ENCODE assay signal across 2 cellular contexts in the genomic region with DNA sequence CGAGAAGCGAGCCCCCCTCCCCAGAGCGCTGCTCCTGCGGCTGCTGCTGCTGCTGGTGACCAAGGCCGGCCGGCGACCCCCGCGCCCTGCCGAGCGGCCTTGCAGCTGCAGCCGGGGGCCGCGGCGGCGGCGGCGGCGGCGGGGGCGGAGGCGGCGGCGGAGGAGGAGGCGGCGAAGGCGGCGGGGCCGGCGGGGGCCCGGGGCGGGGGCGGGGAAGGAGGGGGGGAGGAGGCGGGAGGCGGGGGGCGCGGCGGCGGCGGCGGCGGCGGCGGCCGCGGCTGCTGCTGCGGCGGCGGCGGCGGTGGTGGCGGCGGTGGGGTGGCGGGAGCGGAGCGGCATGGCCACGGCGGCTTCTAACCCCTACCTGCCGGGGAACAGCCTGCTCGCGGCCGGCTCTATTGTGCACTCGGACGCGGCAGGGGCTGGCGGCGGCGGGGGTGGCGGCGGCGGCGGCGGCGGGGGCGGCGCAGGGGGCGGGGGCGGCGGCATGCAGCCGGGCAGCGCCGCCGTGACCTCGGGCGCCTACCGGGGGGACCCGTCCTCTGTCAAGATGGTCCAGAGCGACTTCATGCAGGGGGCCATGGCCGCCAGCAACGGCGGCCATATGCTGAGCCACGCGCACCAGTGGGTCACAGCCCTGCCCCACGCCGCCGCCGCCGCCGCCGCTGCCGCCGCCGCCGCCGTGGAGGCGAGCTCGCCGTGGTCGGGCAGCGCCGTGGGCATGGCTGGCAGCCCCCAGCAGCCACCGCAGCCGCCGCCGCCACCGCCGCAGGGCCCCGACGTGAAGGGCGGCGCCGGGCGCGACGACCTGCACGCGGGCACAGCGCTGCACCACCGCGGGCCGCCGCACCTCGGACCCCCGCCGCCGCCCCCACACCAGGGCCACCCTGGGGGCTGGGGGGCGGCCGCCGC.
TF ChIP-seq lines count a peak whose summit lies in the region.

No MANE protein-coding gene starts in this region.

TF ChIP-seq in HEK293, 187 proteins besides CTCF, POLR2A, EP300 and RAD21:
- TF ChIP-seq, protein P1, sequence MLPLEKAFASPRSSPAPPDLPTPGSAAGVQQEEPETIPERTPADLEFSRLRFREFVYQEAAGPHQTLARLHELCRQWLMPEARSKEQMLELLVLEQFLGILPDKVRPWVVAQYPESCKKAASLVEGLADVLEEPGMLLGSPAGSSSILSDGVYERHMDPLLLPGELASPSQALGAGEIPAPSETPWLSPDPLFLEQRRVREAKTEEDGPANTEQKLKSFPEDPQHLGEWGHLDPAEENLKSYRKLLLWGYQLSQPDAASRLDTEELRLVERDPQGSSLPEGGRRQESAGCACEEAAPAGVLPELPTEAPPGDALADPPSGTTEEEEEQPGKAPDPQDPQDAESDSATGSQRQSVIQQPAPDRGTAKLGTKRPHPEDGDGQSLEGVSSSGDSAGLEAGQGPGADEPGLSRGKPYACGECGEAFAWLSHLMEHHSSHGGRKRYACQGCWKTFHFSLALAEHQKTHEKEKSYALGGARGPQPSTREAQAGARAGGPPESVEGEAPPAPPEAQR (tag by site-specific recombination; IDR thresholded peaks at IDR 0.05) = no peak
- TF ChIP-seq, protein P2, sequence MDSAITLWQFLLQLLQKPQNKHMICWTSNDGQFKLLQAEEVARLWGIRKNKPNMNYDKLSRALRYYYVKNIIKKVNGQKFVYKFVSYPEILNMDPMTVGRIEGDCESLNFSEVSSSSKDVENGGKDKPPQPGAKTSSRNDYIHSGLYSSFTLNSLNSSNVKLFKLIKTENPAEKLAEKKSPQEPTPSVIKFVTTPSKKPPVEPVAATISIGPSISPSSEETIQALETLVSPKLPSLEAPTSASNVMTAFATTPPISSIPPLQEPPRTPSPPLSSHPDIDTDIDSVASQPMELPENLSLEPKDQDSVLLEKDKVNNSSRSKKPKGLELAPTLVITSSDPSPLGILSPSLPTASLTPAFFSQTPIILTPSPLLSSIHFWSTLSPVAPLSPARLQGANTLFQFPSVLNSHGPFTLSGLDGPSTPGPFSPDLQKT (IDR thresholded peaks at IDR 0.05; ENCODE audit: borderline replicate concordance, low read depth, low read length) = no peak
- TF ChIP-seq ZNF501 (tag by site-specific recombination; IDR thresholded peaks at IDR 0.05) = no peak
- TF ChIP-seq ZNF423 (tag by site-specific recombination; IDR thresholded peaks at IDR 0.05) = no peak
- TF ChIP-seq ZNF610 (tag by site-specific recombination; IDR thresholded peaks at IDR 0.05; ENCODE audit: borderline replicate concordance) = no peak
- no peak for TF ChIP-seq ZNF621 (tag by site-specific recombination; IDR thresholded peaks at IDR 0.05)
- no peak for TF ChIP-seq ZNF266 (tag by site-specific recombination; IDR thresholded peaks at IDR 0.05; ENCODE audit: low read depth)
- TF ChIP-seq, protein P3, sequence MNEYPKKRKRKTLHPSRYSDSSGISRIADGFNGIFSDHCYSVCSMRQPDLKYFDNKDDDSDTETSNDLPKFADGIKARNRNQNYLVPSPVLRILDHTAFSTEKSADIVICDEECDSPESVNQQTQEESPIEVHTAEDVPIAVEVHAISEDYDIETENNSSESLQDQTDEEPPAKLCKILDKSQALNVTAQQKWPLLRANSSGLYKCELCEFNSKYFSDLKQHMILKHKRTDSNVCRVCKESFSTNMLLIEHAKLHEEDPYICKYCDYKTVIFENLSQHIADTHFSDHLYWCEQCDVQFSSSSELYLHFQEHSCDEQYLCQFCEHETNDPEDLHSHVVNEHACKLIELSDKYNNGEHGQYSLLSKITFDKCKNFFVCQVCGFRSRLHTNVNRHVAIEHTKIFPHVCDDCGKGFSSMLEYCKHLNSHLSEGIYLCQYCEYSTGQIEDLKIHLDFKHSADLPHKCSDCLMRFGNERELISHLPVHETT (tag by site-specific recombination; IDR thresholded peaks at IDR 0.05) = no peak
- no peak for TF ChIP-seq WT1 (tag by site-specific recombination; IDR thresholded peaks at IDR 0.05)
- TF ChIP-seq KLF9 (tag by site-specific recombination; IDR thresholded peaks at IDR 0.05; ENCODE audit: low read depth) = no peak
- TF ChIP-seq, protein P4, sequence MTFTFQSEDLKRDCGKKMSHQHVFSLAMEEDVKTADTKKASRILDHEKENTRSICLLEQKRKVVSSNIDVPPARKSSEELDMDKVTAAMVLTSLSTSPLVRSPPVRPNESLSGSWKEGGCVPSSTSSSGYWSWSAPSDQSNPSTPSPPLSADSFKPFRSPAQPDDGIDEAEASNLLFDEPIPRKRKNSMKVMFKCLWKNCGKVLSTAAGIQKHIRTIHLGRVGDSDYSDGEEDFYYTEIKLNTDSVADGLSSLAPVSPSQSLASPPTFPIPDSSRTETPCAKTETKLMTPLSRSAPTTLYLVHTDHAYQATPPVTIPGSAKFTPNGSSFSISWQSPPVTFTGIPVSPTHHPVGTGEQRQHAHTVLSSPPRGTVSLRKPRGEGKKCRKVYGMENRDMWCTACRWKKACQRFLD (tag by site-specific recombination; IDR thresholded peaks at IDR 0.05) = no peak
- TF ChIP-seq KLF8 (tag by site-specific recombination; IDR thresholded peaks at IDR 0.05) = no peak
- no peak for TF ChIP-seq GLIS1 (tag by site-specific recombination; IDR thresholded peaks at IDR 0.05)
- TF ChIP-seq ZNF747 (tag by site-specific recombination; IDR thresholded peaks at IDR 0.05) = no peak
- TF ChIP-seq HOXC10 (CRISPR knock-in tag; IDR thresholded peaks at IDR 0.05) = no peak
- TF ChIP-seq, protein P5, sequence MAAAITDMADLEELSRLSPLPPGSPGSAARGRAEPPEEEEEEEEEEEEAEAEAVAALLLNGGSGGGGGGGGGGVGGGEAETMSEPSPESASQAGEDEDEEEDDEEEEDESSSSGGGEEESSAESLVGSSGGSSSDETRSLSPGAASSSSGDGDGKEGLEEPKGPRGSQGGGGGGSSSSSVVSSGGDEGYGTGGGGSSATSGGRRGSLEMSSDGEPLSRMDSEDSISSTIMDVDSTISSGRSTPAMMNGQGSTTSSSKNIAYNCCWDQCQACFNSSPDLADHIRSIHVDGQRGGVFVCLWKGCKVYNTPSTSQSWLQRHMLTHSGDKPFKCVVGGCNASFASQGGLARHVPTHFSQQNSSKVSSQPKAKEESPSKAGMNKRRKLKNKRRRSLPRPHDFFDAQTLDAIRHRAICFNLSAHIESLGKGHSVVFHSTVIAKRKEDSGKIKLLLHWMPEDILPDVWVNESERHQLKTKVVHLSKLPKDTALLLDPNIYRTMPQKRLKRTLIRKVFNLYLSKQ (tag by site-specific recombination; IDR thresholded peaks at IDR 0.05; ENCODE audit: borderline replicate concordance) = no peak
- TF ChIP-seq KLF16 (tag by site-specific recombination; IDR thresholded peaks at IDR 0.05) = no peak

TF ChIP-seq in H1, 55 proteins besides CTCF, POLR2A, EP300 and RAD21:
- no peak for TF ChIP-seq KDM1A (IDR thresholded peaks at IDR 0.05; ENCODE audit: borderline replicate concordance, low read length)
- no peak for TF ChIP-seq PHF8 (conservative IDR thresholded peaks at IDR 0.05; ENCODE audit: low read depth, low read length)
- TF ChIP-seq, protein P6, sequence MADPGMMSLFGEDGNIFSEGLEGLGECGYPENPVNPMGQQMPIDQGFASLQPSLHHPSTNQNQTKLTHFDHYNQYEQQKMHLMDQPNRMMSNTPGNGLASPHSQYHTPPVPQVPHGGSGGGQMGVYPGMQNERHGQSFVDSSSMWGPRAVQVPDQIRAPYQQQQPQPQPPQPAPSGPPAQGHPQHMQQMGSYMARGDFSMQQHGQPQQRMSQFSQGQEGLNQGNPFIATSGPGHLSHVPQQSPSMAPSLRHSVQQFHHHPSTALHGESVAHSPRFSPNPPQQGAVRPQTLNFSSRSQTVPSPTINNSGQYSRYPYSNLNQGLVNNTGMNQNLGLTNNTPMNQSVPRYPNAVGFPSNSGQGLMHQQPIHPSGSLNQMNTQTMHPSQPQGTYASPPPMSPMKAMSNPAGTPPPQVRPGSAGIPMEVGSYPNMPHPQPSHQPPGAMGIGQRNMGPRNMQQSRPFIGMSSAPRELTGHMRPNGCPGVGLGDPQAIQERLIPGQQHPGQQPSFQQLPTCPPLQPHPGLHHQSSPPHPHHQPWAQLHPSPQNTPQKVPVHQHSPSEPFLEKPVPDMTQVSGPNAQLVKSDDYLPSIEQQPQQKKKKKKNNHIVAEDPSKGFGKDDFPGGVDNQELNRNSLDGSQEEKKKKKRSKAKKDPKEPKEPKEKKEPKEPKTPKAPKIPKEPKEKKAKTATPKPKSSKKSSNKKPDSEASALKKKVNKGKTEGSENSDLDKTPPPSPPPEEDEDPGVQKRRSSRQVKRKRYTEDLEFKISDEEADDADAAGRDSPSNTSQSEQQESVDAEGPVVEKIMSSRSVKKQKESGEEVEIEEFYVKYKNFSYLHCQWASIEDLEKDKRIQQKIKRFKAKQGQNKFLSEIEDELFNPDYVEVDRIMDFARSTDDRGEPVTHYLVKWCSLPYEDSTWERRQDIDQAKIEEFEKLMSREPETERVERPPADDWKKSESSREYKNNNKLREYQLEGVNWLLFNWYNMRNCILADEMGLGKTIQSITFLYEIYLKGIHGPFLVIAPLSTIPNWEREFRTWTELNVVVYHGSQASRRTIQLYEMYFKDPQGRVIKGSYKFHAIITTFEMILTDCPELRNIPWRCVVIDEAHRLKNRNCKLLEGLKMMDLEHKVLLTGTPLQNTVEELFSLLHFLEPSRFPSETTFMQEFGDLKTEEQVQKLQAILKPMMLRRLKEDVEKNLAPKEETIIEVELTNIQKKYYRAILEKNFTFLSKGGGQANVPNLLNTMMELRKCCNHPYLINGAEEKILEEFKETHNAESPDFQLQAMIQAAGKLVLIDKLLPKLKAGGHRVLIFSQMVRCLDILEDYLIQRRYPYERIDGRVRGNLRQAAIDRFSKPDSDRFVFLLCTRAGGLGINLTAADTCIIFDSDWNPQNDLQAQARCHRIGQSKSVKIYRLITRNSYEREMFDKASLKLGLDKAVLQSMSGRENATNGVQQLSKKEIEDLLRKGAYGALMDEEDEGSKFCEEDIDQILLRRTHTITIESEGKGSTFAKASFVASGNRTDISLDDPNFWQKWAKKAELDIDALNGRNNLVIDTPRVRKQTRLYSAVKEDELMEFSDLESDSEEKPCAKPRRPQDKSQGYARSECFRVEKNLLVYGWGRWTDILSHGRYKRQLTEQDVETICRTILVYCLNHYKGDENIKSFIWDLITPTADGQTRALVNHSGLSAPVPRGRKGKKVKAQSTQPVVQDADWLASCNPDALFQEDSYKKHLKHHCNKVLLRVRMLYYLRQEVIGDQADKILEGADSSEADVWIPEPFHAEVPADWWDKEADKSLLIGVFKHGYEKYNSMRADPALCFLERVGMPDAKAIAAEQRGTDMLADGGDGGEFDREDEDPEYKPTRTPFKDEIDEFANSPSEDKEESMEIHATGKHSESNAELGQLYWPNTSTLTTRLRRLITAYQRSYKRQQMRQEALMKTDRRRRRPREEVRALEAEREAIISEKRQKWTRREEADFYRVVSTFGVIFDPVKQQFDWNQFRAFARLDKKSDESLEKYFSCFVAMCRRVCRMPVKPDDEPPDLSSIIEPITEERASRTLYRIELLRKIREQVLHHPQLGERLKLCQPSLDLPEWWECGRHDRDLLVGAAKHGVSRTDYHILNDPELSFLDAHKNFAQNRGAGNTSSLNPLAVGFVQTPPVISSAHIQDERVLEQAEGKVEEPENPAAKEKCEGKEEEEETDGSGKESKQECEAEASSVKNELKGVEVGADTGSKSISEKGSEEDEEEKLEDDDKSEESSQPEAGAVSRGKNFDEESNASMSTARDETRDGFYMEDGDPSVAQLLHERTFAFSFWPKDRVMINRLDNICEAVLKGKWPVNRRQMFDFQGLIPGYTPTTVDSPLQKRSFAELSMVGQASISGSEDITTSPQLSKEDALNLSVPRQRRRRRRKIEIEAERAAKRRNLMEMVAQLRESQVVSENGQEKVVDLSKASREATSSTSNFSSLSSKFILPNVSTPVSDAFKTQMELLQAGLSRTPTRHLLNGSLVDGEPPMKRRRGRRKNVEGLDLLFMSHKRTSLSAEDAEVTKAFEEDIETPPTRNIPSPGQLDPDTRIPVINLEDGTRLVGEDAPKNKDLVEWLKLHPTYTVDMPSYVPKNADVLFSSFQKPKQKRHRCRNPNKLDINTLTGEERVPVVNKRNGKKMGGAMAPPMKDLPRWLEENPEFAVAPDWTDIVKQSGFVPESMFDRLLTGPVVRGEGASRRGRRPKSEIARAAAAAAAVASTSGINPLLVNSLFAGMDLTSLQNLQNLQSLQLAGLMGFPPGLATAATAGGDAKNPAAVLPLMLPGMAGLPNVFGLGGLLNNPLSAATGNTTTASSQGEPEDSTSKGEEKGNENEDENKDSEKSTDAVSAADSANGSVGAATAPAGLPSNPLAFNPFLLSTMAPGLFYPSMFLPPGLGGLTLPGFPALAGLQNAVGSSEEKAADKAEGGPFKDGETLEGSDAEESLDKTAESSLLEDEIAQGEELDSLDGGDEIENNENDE (IDR thresholded peaks at IDR 0.05; ENCODE audit: insufficient replicate concordance, low read length) = no peak
- TF ChIP-seq CTBP2 (IDR thresholded peaks at IDR 0.05; ENCODE audit: borderline replicate concordance, insufficient read depth, insufficient read length, low read length) = no peak
- TF ChIP-seq, protein P7, sequence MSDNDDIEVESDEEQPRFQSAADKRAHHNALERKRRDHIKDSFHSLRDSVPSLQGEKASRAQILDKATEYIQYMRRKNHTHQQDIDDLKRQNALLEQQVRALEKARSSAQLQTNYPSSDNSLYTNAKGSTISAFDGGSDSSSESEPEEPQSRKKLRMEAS (IDR thresholded peaks at IDR 0.05) = no peak
- no peak for TF ChIP-seq JUND (IDR thresholded peaks at IDR 0.05; ENCODE audit: low read length)
- no peak for TF ChIP-seq CEBPB (IDR thresholded peaks at IDR 0.05; ENCODE audit: low read depth, low read length)
- TF ChIP-seq POU5F1 (IDR thresholded peaks at IDR 0.05; ENCODE audit: low read depth, low read length) = no peak
